Comparison of ENCODE assay signal across 12 cellular contexts in the genomic region with DNA sequence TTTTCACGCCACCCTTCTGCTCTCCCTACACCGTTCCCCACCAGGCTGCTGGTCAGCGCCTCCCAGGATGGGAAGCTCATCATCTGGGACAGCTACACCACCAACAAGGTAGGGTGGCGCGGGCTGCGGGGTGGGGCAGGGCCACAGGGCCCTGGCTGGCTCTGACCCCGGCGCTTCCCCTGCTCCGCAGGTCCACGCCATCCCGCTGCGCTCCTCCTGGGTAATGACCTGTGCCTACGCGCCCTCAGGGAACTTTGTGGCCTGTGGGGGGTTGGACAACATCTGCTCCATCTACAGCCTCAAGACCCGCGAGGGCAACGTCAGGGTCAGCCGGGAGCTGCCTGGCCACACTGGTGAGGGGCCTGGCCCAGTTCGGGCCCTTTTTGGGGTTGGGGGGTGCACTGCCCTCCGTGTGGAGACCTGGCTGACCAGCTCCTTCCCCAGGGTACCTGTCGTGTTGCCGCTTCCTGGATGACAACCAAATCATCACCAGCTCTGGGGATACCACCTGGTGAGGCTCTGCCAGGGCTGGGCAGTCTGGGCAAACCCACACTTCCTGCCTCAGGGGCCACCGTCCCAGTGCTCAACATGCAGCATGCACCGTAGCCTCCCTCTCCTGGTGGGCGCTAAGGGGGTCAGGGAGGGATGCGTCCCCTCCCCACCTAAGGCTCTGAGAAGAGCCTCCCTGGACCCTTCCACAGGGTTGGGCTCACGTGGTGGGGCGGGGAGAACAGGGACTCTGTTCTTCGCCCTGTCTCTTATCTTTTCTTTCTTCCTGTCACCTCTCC. TPM values are rescaled to one million over a fixed set of nuclear protein-coding genes. Genes with fewer than 3 reads are reported as not detected.
A peak's percentile ranks its signal among the peaks of the same experiment; 100 is the strongest.
DNase-seq lines count a peak whose midpoint lies in the region; ATAC-seq and TF ChIP-seq lines count a peak whose summit lies in the region.
"Had no signal": no experiment of that assay in that cellular context is flagged by ENCODE, and none has a peak within 500 bp of the region (broad histone marks: within the 10 kb centered on the region; RNA-seq: fewer than 3 reads in every experiment).

No MANE protein-coding gene starts in this region.

- intact Hi-C loops in activated CD8-positive, alpha-beta T cell treated with anti-CD3 and anti-CD28 coated beads for 36 hours (cut with micrococcal nuclease) = loop anchor here (10.0 kb wide), 1 partner anchor 73 kb away; the partner anchor contains the start of gene PCOLCE

- ATAC-seq in activated CD8-positive, alpha-beta T cell treated with anti-CD3 and anti-CD28 coated beads for 36 hours = no peak
- no peak for ATAC-seq in stimulated activated naive CD8-positive, alpha-beta T cell treated with anti-CD3 and anti-CD28 coated beads, Interleukin-15, amount 100 ng/mL, for 72 hours
- ATAC-seq in GM19467 (IDR thresholded peaks at IDR 0.05; ENCODE audit: unreplicated experiment) = no peak

- H3K27me3 Mint-ChIP-seq in activated T-cell treated with anti-CD3 and anti-CD28 coated beads, Interleukin-2, amount 50 U/mL, for 24 hours = no peaks in the 10 kb centered on the region
- H3K27me3 Mint-ChIP-seq in activated CD8-positive, alpha-beta T cell treated with anti-CD3 and anti-CD28 coated beads for 36 hours = no peaks in the 10 kb centered on the region
- peaks cover 22 to 34% (median 24%) of the 10 kb centered on the region in 3 donors for H3K27me3 Mint-ChIP-seq in immature natural killer cell (ENCODE audit: low read depth in 3 of 3)
- H3K27me3 Mint-ChIP-seq in stimulated activated naive CD8-positive, alpha-beta T cell treated with anti-CD3 and anti-CD28 coated beads, Interleukin-15, amount 100 ng/mL, for 72 hours = no peaks in the 10 kb centered on the region

- peaks cover 69% of the 10 kb centered on the region for H3K36me3 Mint-ChIP-seq in activated T-cell treated with anti-CD3 and anti-CD28 coated beads, Interleukin-2, amount 50 U/mL, for 24 hours (ENCODE audit: low read depth)
- H3K36me3 Mint-ChIP-seq in activated CD8-positive, alpha-beta T cell treated with anti-CD3 and anti-CD28 coated beads for 36 hours (ENCODE audit: low read depth) = peaks cover 29% of the 10 kb centered on the region
- peaks cover 0 to 11% (median 0%) of the 10 kb centered on the region in 3 donors for H3K36me3 Mint-ChIP-seq in immature natural killer cell

- CTCF ChIA-PET in activated CD8-positive, alpha-beta T cell treated with anti-CD3 and anti-CD28 coated beads for 36 hours (lab: Charles Lee) = interaction anchor here (0.6 to 10.9 kb wide), 7 partner anchors 13 to 195 kb away, joined by 3 to 105 read pairs (median 5); partner anchors contain the start of gene POP7

- peak overlapping the region; percentile 93 for H3K27ac Mint-ChIP-seq in activated T-cell treated with anti-CD3 and anti-CD28 coated beads, Interleukin-2, amount 50 U/mL, for 24 hours
- H3K27ac Mint-ChIP-seq in activated CD8-positive, alpha-beta T cell treated with anti-CD3 and anti-CD28 coated beads for 36 hours = peak overlapping the region; percentile 64
- peak overlapping the region; percentile 88 to 98 (median 94) for H3K27ac Mint-ChIP-seq in immature natural killer cell
- peak overlapping the region; percentile 54 to 61 for H3K27ac Mint-ChIP-seq in stimulated activated naive CD8-positive, alpha-beta T cell treated with anti-CD3 and anti-CD28 coated beads, Interleukin-15, amount 100 ng/mL, for 72 hours

- no peak for TF ChIP-seq CTCF in activated CD8-positive, alpha-beta T cell treated with anti-CD3 and anti-CD28 coated beads for 36 hours (IDR thresholded peaks at IDR 0.05)

- DNase-seq in activated T-cell treated with anti-CD3 and anti-CD28 coated beads, Interleukin-2, amount 50 U/mL, for 24 hours = no peak
- DNase-seq in activated T-cell treated with anti-CD3 and anti-CD28 coated beads, Interleukin-2, amount 50 U/mL, for 1 hour = no peak
- no peak for DNase-seq in activated CD8-positive, alpha-beta T cell treated with anti-CD3 and anti-CD28 coated beads for 36 hours
- DNase-seq in immature natural killer cell (no peak), UCSD-AML1 (lab: John Stamatoyannopoulos, UW; ENCODE audit: unreplicated experiment) (no peak), SKM-1 treated with dmso at 0.1 percent for 144 hours (lab: John Stamatoyannopoulos, UW; ENCODE audit: unreplicated experiment) (no peak)
- no peak for DNase-seq in stimulated activated naive CD8-positive, alpha-beta T cell treated with anti-CD3 and anti-CD28 coated beads, Interleukin-15, amount 100 ng/mL, for 72 hours
- DNase-seq: NCI-H82; stimulated activated CD4-positive, alpha-beta T cell treated with anti-CD3 and anti-CD28 coated beads, Interleukin-1b, Interleukin-23, amount 100 ng/mL, for 48 hours; stomach had no signal

- H3K4me1 Mint-ChIP-seq in activated T-cell treated with anti-CD3 and anti-CD28 coated beads, Interleukin-2, amount 50 U/mL, for 24 hours (ENCODE audit: low read depth) = peaks cover 46% of the 10 kb centered on the region
- peaks cover 30% of the 10 kb centered on the region for H3K4me1 Mint-ChIP-seq in activated CD8-positive, alpha-beta T cell treated with anti-CD3 and anti-CD28 coated beads for 36 hours (ENCODE audit: low read depth)
- H3K4me1 Mint-ChIP-seq in immature natural killer cell = peaks cover 15 to 32% of the 10 kb centered on the region in 2 donors
- peaks cover 66% of the 10 kb centered on the region for H3K4me1 Mint-ChIP-seq in stimulated activated naive CD8-positive, alpha-beta T cell treated with anti-CD3 and anti-CD28 coated beads, Interleukin-15, amount 100 ng/mL, for 72 hours

- POLR2A ChIA-PET in activated CD8-positive, alpha-beta T cell treated with anti-CD3 and anti-CD28 coated beads for 36 hours (lab: Charles Lee) = interaction anchor here (0.6 to 7.7 kb wide), 4 partner anchors 14 to 667 kb away, joined by 3 to 94 read pairs (median 4); partner anchors contain the start of gene GIGYF1

- peak overlapping the region; percentile 52 for H3K4me3 Mint-ChIP-seq in activated T-cell treated with anti-CD3 and anti-CD28 coated beads, Interleukin-2, amount 50 U/mL, for 24 hours
- H3K4me3 Mint-ChIP-seq in activated CD8-positive, alpha-beta T cell treated with anti-CD3 and anti-CD28 coated beads for 36 hours = peak overlapping the region; percentile 26
- peak overlapping the region in 4 of 5 donors; percentile 6 to 83 (median 42) for H3K4me3 Mint-ChIP-seq in immature natural killer cell
- H3K4me3 Mint-ChIP-seq in stimulated activated naive CD8-positive, alpha-beta T cell treated with anti-CD3 and anti-CD28 coated beads, Interleukin-15, amount 100 ng/mL, for 72 hours = peak overlapping the region; percentile 18 to 32

- no peaks in the 10 kb centered on the region for H3K9me3 Mint-ChIP-seq in activated T-cell treated with anti-CD3 and anti-CD28 coated beads, Interleukin-2, amount 50 U/mL, for 24 hours
- no peaks in the 10 kb centered on the region for H3K9me3 Mint-ChIP-seq in activated CD8-positive, alpha-beta T cell treated with anti-CD3 and anti-CD28 coated beads for 36 hours
- H3K9me3 Mint-ChIP-seq in immature natural killer cell = no peaks in the 10 kb centered on the region
- no peaks in the 10 kb centered on the region for H3K9me3 Mint-ChIP-seq in stimulated activated naive CD8-positive, alpha-beta T cell treated with anti-CD3 and anti-CD28 coated beads, Interleukin-15, amount 100 ng/mL, for 72 hours

RNA-seq across cellular contexts. Expression of gene GNB2, which starts 4.0 kb away (rescaled TPM):
- 100 to 1,000 TPM; 192 TPM for total RNA-seq in activated CD8-positive, alpha-beta T cell treated with anti-CD3 and anti-CD28 coated beads for 36 hours
- 10 to 100 TPM; 61.4 to 71.8 (median 64.8) TPM for polyA plus RNA-seq in immature natural killer cell

RNA-seq across cellular contexts. Expression of gene GIGYF1, which starts 16.5 kb away (rescaled TPM):
- 10 to 100 TPM; 36.9 to 41.5 TPM for total RNA-seq in activated CD8-positive, alpha-beta T cell treated with anti-CD3 and anti-CD28 coated beads for 36 hours
- polyA plus RNA-seq in immature natural killer cell = 1 to 10 TPM in 1 of 3 donors, under 1 TPM in 2; 0.03 to 2.0 (median 0.47) TPM

RNA-seq across cellular contexts. Expression of gene ACTL6B, which starts 21.3 kb away (rescaled TPM):
- total RNA-seq in activated CD8-positive, alpha-beta T cell treated with anti-CD3 and anti-CD28 coated beads for 36 hours = not detected
- not detected for polyA plus RNA-seq in immature natural killer cell
- total RNA-seq: cardiac septum had no signal

RNA-seq across cellular contexts. Expression of gene POP7, which starts 28.4 kb away (rescaled TPM):
- total RNA-seq in activated CD8-positive, alpha-beta T cell treated with anti-CD3 and anti-CD28 coated beads for 36 hours = 10 to 100 TPM; 47.4 to 48.1 TPM
- polyA plus RNA-seq in immature natural killer cell = 10 to 100 TPM; 65.1 to 70.3 (median 67.0) TPM

RNA-seq across cellular contexts. Expression of gene TFR2, which starts 36.1 kb away (rescaled TPM):
- 10 to 100 TPM; 11.3 to 11.9 TPM for total RNA-seq in activated CD8-positive, alpha-beta T cell treated with anti-CD3 and anti-CD28 coated beads for 36 hours
- 1 to 10 TPM in 2 of 3 donors, under 1 TPM in 1; 0.85 to 1.8 (median 1.1) TPM for polyA plus RNA-seq in immature natural killer cell
